In the genomic region with DNA sequence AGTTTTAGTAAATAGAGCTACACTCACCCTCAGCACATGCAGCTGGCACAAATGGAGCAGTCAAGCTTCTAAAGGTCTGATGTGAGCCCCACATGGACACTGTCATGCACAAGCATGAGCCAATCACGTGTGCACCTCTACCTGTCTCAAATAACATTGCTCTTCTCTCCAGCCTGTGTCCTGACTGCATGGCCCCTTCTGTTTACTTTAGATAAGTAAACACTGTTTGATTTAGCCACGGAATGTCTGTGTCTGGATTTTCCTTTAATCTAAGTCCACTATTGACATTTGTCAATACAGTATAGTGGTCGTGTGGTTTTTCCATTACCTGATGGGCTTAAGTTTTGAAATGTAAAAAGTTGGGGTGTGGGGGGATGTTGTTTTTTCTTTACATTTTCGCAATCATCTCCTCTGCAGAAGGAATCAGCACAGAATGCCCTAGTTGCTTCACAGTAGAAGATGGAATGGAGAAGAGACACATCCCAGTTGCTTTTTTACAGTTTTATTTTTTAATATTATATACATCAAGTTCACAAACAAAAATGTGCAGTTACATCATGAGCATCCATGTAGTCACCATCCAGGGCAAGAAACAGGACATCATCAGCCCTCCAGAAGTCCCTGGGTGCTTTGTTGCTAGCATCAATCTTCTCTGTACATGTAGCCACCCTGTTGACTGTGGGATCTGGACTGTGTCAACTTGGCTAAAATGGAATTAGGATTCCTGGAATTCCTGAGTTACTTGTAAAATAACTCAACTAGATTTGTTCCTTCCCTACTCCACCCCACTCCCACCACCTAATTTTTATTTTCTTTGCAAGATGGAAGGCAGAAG, we compare ENCODE assay signal across 1 cellular context.
A peak's percentile ranks its signal among the peaks of the same experiment; 100 is the strongest.
TF ChIP-seq lines count a peak whose summit lies in the region.

No MANE protein-coding gene starts in this region.

TF ChIP-seq in HepG2, 621 proteins besides CTCF, POLR2A, EP300 and RAD21 (continued from another document and continues in another):
- TF ChIP-seq ZNF552 (CRISPR knock-in tag; IDR thresholded peaks at IDR 0.05; ENCODE audit: borderline replicate concordance) = no peak
- TF ChIP-seq JARID2 (CRISPR knock-in tag; IDR thresholded peaks at IDR 0.05; ENCODE audit: insufficient replicate concordance) = no peak
- TF ChIP-seq, protein P1, sequence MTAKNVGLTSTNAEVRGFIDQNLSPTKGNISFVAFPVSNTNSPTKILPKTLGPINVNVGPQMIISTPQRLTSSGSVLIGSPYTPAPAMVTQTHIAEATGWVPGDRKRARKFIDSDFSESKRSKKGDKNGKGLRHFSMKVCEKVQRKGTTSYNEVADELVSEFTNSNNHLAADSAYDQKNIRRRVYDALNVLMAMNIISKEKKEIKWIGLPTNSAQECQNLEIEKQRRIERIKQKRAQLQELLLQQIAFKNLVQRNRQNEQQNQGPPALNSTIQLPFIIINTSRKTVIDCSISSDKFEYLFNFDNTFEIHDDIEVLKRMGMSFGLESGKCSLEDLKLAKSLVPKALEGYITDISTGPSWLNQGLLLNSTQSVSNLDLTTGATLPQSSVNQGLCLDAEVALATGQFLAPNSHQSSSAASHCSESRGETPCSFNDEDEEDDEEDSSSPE (CRISPR knock-in tag; IDR thresholded peaks at IDR 0.05) = no peak
- no peak for TF ChIP-seq ZNF326 (CRISPR knock-in tag; IDR thresholded peaks at IDR 0.05; ENCODE audit: borderline replicate concordance)
- TF ChIP-seq, protein P2, sequence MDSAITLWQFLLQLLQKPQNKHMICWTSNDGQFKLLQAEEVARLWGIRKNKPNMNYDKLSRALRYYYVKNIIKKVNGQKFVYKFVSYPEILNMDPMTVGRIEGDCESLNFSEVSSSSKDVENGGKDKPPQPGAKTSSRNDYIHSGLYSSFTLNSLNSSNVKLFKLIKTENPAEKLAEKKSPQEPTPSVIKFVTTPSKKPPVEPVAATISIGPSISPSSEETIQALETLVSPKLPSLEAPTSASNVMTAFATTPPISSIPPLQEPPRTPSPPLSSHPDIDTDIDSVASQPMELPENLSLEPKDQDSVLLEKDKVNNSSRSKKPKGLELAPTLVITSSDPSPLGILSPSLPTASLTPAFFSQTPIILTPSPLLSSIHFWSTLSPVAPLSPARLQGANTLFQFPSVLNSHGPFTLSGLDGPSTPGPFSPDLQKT (CRISPR knock-in tag; IDR thresholded peaks at IDR 0.05; ENCODE audit: borderline replicate concordance) = no peak
- TF ChIP-seq FOXA1 (IDR thresholded peaks at IDR 0.05) = peak; percentile 100
- peak; percentile 99 for TF ChIP-seq FOXA1 (CRISPR knock-in tag; IDR thresholded peaks at IDR 0.05)
- TF ChIP-seq RNF2 (conservative IDR thresholded peaks at IDR 0.05; ENCODE audit: low read depth) = 0 out of 2 replicates have a peak, but pooled peaks have one; percentile 53
- TF ChIP-seq ZNF335 (CRISPR knock-in tag; IDR thresholded peaks at IDR 0.05) = peak; percentile 72; the same call in 1 of the 2 replicates
- no peak for TF ChIP-seq POLR2AphosphoS2 (IDR thresholded peaks at IDR 0.05; ENCODE audit: low read depth, low read length)
- TF ChIP-seq NCOA2 (CRISPR knock-in tag; IDR thresholded peaks at IDR 0.05) = peak; percentile 96
- TF ChIP-seq ZNF772 (CRISPR knock-in tag; IDR thresholded peaks at IDR 0.05) = peak; percentile 52; the same call in 1 of the 2 replicates
- TF ChIP-seq SSRP1 (CRISPR knock-in tag; IDR thresholded peaks at IDR 0.05) = 0 out of 2 replicates have a peak, but pooled peaks have one; percentile 27
- no peak for TF ChIP-seq ZNF724P (CRISPR knock-in tag; IDR thresholded peaks at IDR 0.05; ENCODE audit: borderline replicate concordance)
- TF ChIP-seq ZNF232 (CRISPR knock-in tag; IDR thresholded peaks at IDR 0.05; ENCODE audit: borderline replicate concordance) = peak; percentile 90
- peak; percentile 65; the same call in 1 of the 2 replicates for TF ChIP-seq AKAP8 (CRISPR knock-in tag; IDR thresholded peaks at IDR 0.05)
- peak; percentile 96 for TF ChIP-seq ZNF317 (CRISPR knock-in tag; IDR thresholded peaks at IDR 0.05)
- TF ChIP-seq ELF4 (CRISPR knock-in tag; IDR thresholded peaks at IDR 0.05; ENCODE audit: borderline replicate concordance) = no peak
- no peak for TF ChIP-seq NFIB (CRISPR knock-in tag; IDR thresholded peaks at IDR 0.05; ENCODE audit: borderline replicate concordance)
- TF ChIP-seq RAD51 (IDR thresholded peaks at IDR 0.05; ENCODE audit: borderline replicate concordance) = peak; percentile 51; the same call in 1 of the 2 replicates
- TF ChIP-seq KDM2A (CRISPR knock-in tag; IDR thresholded peaks at IDR 0.05; ENCODE audit: borderline replicate concordance, low read depth) = peak; percentile 66
- peak; percentile 99 for TF ChIP-seq HDAC2 (CRISPR knock-in tag; IDR thresholded peaks at IDR 0.05)
- TF ChIP-seq ZNF674 (CRISPR knock-in tag; IDR thresholded peaks at IDR 0.05; ENCODE audit: low read depth) = no peak
- TF ChIP-seq PHF5A (CRISPR knock-in tag; IDR thresholded peaks at IDR 0.05; ENCODE audit: low read depth, unreplicated experiment) = peak; percentile 57
- TF ChIP-seq XRCC5 (optimal IDR thresholded peaks at IDR 0.05; ENCODE audit: low read length) = no peak
- no peak for TF ChIP-seq ZNF383 (CRISPR knock-in tag; IDR thresholded peaks at IDR 0.05; ENCODE audit: borderline replicate concordance)
- peak; percentile 35; the same call in 1 of the 2 replicates for TF ChIP-seq YEATS2 (CRISPR knock-in tag; IDR thresholded peaks at IDR 0.05; ENCODE audit: borderline replicate concordance)
- TF ChIP-seq, protein P3, sequence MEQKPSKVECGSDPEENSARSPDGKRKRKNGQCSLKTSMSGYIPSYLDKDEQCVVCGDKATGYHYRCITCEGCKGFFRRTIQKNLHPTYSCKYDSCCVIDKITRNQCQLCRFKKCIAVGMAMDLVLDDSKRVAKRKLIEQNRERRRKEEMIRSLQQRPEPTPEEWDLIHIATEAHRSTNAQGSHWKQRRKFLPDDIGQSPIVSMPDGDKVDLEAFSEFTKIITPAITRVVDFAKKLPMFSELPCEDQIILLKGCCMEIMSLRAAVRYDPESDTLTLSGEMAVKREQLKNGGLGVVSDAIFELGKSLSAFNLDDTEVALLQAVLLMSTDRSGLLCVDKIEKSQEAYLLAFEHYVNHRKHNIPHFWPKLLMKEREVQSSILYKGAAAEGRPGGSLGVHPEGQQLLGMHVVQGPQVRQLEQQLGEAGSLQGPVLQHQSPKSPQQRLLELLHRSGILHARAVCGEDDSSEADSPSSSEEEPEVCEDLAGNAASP (CRISPR knock-in tag; IDR thresholded peaks at IDR 0.05; ENCODE audit: borderline replicate concordance) = peak; percentile 93
- 0 out of 2 replicates have a peak, but pooled peaks have one; percentile 25 for TF ChIP-seq TOE1 (CRISPR knock-in tag; IDR thresholded peaks at IDR 0.05)
- peak; percentile 69; the same call in 1 of the 2 replicates for TF ChIP-seq ZMAT3 (CRISPR knock-in tag; conservative IDR thresholded peaks at IDR 0.05)
- no peak for TF ChIP-seq TCF12 (IDR thresholded peaks at IDR 0.05)
- peak; percentile 93 for TF ChIP-seq TCF12 (CRISPR knock-in tag; IDR thresholded peaks at IDR 0.05)
- peak; percentile 78; the same call in 1 of the 2 replicates for TF ChIP-seq POGZ (CRISPR knock-in tag; IDR thresholded peaks at IDR 0.05)
- TF ChIP-seq ZNF749 (CRISPR knock-in tag; IDR thresholded peaks at IDR 0.05; ENCODE audit: borderline replicate concordance) = peak; percentile 44; the same call in 1 of the 2 replicates
- TF ChIP-seq, protein P4, sequence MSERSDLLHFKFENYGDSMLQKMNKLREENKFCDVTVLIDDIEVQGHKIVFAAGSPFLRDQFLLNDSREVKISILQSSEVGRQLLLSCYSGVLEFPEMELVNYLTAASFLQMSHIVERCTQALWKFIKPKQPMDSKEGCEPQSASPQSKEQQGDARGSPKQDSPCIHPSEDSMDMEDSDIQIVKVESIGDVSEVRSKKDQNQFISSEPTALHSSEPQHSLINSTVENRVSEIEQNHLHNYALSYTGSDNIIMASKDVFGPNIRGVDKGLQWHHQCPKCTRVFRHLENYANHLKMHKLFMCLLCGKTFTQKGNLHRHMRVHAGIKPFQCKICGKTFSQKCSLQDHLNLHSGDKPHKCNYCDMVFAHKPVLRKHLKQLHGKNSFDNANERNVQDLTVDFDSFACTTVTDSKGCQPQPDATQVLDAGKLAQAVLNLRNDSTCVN (CRISPR knock-in tag; IDR thresholded peaks at IDR 0.05; ENCODE audit: borderline replicate concordance) = peak; percentile 71; the same call in 1 of the 2 replicates
- peak; percentile 59; the same call in 1 of the 2 replicates for TF ChIP-seq NR2C2 (CRISPR knock-in tag; IDR thresholded peaks at IDR 0.05; ENCODE audit: borderline replicate concordance)
- no peak for TF ChIP-seq ZNF460 (CRISPR knock-in tag; IDR thresholded peaks at IDR 0.05; ENCODE audit: borderline replicate concordance)
- TF ChIP-seq CCDC6 (CRISPR knock-in tag; IDR thresholded peaks at IDR 0.05) = 0 out of 2 replicates have a peak, but pooled peaks have one; percentile 54
- TF ChIP-seq, protein P5, sequence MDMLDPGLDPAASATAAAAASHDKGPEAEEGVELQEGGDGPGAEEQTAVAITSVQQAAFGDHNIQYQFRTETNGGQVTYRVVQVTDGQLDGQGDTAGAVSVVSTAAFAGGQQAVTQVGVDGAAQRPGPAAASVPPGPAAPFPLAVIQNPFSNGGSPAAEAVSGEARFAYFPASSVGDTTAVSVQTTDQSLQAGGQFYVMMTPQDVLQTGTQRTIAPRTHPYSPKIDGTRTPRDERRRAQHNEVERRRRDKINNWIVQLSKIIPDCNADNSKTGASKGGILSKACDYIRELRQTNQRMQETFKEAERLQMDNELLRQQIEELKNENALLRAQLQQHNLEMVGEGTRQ (IDR thresholded peaks at IDR 0.05; ENCODE audit: low read depth, low read length) = peak; percentile 86
- TF ChIP-seq, protein P5 (CRISPR knock-in tag; IDR thresholded peaks at IDR 0.05; ENCODE audit: borderline replicate concordance) = peak; percentile 72; the same call in 1 of the 2 replicates
- TF ChIP-seq SNAI1 (CRISPR knock-in tag; IDR thresholded peaks at IDR 0.05; ENCODE audit: borderline replicate concordance) = no peak
- TF ChIP-seq HMG20A (CRISPR knock-in tag; IDR thresholded peaks at IDR 0.05; ENCODE audit: borderline replicate concordance) = peak; percentile 100
- TF ChIP-seq EHMT2 (IDR thresholded peaks at IDR 0.05; ENCODE audit: borderline replicate concordance, low read depth, low read length) = peak; percentile 70; the same call in 1 of the 2 replicates
- TF ChIP-seq, protein P6, sequence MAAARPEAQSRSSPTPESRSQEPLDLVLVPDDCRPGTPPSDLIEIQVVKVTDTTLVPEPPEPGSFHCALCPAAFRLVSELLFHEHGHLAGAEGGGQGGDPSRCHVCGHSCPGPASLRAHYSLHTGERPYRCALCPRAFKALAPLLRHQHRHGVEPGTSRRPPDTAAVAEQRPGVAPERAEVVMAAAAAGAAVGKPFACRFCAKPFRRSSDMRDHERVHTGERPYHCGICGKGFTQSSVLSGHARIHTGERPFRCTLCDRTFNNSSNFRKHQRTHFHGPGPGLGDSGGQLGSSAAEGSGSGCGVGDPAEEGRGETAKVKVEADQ (CRISPR knock-in tag; IDR thresholded peaks at IDR 0.05; ENCODE audit: borderline replicate concordance) = peak; percentile 73; the same call in 1 of the 2 replicates
- TF ChIP-seq, protein P7, sequence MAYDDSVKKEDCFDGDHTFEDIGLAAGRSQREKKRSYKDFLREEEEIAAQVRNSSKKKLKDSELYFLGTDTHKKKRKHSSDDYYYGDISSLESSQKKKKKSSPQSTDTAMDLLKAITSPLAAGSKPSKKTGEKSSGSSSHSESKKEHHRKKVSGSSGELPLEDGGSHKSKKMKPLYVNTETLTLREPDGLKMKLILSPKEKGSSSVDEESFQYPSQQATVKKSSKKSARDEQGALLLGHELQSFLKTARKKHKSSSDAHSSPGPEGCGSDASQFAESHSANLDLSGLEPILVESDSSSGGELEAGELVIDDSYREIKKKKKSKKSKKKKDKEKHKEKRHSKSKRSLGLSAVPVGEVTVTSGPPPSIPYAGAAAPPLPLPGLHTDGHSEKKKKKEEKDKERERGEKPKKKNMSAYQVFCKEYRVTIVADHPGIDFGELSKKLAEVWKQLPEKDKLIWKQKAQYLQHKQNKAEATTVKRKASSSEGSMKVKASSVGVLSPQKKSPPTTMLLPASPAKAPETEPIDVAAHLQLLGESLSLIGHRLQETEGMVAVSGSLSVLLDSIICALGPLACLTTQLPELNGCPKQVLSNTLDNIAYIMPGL (CRISPR knock-in tag; IDR thresholded peaks at IDR 0.05; ENCODE audit: borderline replicate concordance in 1 of 2, low read depth in 1 of 2) = 0 out of 4 replicates have a peak, but pooled peaks of 1 of the 2 experiments have one; percentile 34
- TF ChIP-seq, protein P8, sequence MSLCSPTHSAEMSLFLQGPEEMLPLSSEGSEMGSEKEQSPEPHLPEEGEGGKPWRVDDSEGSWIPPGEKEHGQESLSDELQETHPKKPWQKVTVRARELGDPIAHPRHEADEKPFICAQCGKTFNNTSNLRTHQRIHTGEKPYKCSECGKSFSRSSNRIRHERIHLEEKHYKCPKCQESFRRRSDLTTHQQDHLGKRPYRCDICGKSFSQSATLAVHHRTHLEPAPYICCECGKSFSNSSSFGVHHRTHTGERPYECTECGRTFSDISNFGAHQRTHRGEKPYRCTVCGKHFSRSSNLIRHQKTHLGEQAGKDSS (CRISPR knock-in tag; IDR thresholded peaks at IDR 0.05; ENCODE audit: borderline replicate concordance, low read depth) = peak; percentile 80; the same call in 1 of the 2 replicates
- TF ChIP-seq NR2F6 (IDR thresholded peaks at IDR 0.05) = peak; percentile 93
- peak; percentile 92 for TF ChIP-seq NR2F6 (CRISPR knock-in tag; IDR thresholded peaks at IDR 0.05)
- no peak for TF ChIP-seq ZKSCAN5 (CRISPR knock-in tag; IDR thresholded peaks at IDR 0.05)
- TF ChIP-seq MAFK (conservative IDR thresholded peaks at IDR 0.05 in 1 of 2, IDR thresholded peaks at IDR 0.05 in 1 of 2; ENCODE audit: low read length in 2 of 2) = 0 out of 4 replicates have a peak, but pooled peaks of 1 of the 2 experiments have one; percentile 1
- peak; percentile 89 for TF ChIP-seq TBX2 (CRISPR knock-in tag; IDR thresholded peaks at IDR 0.05; ENCODE audit: borderline replicate concordance)
- TF ChIP-seq PPARG (CRISPR knock-in tag; conservative IDR thresholded peaks at IDR 0.05) = peak; percentile 77
- peak; percentile 99 for TF ChIP-seq HMG20B (CRISPR knock-in tag; conservative IDR thresholded peaks at IDR 0.05)
- TF ChIP-seq FOXK2 (IDR thresholded peaks at IDR 0.05) = peak; percentile 90
- TF ChIP-seq ZNF589 (CRISPR knock-in tag; conservative IDR thresholded peaks at IDR 0.05) = peak; percentile 86; the same call in 1 of the 2 replicates
- TF ChIP-seq, protein P9, sequence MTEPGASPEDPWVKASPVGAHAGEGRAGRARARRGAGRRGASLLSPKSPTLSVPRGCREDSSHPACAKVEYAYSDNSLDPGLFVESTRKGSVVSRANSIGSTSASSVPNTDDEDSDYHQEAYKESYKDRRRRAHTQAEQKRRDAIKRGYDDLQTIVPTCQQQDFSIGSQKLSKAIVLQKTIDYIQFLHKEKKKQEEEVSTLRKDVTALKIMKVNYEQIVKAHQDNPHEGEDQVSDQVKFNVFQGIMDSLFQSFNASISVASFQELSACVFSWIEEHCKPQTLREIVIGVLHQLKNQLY (CRISPR knock-in tag; IDR thresholded peaks at IDR 0.05) = peak; percentile 100
- TF ChIP-seq KAT8 (CRISPR knock-in tag; IDR thresholded peaks at IDR 0.05) = peak; percentile 80; the same call in 1 of the 2 replicates
- peak; percentile 72; the same call in 1 of the 2 replicates for TF ChIP-seq WIZ (CRISPR knock-in tag; IDR thresholded peaks at IDR 0.05)
- peak; percentile 79; the same call in 1 of the 2 replicates for TF ChIP-seq ZNF792 (CRISPR knock-in tag; IDR thresholded peaks at IDR 0.05)
